ENCODE assay signal across 15 cellular contexts in the genomic region with DNA sequence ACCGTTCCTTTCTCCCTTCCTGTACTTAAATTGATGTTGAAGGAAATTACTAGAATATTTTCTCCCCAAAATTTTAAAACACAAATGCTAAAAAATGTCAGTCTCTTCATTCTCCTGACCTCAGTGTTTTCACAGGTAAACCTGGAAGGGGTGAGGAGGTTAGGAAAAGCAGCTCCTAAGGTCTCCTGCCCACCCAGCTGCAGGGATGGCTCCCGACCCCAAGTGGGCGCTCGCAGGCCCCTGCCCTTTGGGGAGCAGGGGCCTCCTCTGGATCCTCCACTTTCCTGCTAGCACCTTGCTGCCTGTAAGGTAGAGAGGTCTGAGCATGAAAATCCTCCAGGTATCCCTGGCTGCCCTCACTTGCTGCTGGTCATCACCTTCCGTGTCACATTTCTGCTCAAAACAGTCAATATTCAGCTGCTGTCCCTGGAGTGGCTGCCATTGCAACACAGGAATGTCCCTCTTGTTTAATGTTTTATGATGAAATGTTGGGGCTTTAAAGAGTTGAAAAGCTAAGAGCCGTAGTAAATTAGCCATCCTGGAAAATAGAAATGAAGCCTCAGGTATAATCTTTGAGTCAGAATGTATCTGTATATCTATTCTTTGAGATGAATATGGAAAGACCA. TPM values are rescaled to one million over a fixed set of nuclear protein-coding genes. Genes with fewer than 3 reads are reported as not detected.
DNase-seq lines count a peak whose midpoint lies in the region; ATAC-seq and TF ChIP-seq lines count a peak whose summit lies in the region.
"Had no signal": no experiment of that assay in that cellular context is flagged by ENCODE, and none has a peak within 500 bp of the region (broad histone marks: within the 10 kb centered on the region; RNA-seq: fewer than 3 reads in every experiment).

No MANE protein-coding gene starts in this region.

- peak overlapping the region; percentile 98 for H3K27ac ChIP-seq in left ventricle myocardium inferior (replicated peaks)
- H3K27ac ChIP-seq in gastroesophageal sphincter, result peak overlapping the region; percentile 73 to 99 (median 98)
- peak overlapping the region; percentile 96 for H3K27ac ChIP-seq in psoas muscle
- H3K27ac ChIP-seq: brain microvascular endothelial cell, neutrophil had no signal

- DNase-seq in left ventricle myocardium inferior (no peak), left ventricle myocardium superior (no peak), psoas muscle (no peak), NK-92 (lab: John Stamatoyannopoulos, UW; ENCODE audit: unreplicated experiment) (no peak), occipital lobe (lab: John Stamatoyannopoulos, UW) (no peak), NCI-H187 treated with DMSO at 0.1 percent for 48 hours (lab: John Stamatoyannopoulos, UW) (no peak)
- DNase-seq: activated CD4-positive, alpha-beta memory T cell treated with anti-CD3 and anti-CD28 coated beads, Interleukin-2, amount 10 ng/mL, durations not matched to agents 7 days and 5 days; brain microvascular endothelial cell; Caco-2; KBM-7 had no signal

- H3K4me3 ChIP-seq in left ventricle myocardium inferior, result no peak overlapping the region
- no peak overlapping the region for H3K4me3 ChIP-seq in gastroesophageal sphincter
- no peak overlapping the region for H3K4me3 ChIP-seq in psoas muscle
- H3K4me3 ChIP-seq: skin epidermis had no signal

- 50 to 64% methylated on average over 1 to 3 of the region's 6 CpGs for WGBS in gastroesophageal sphincter (ENCODE audit: low coverage in 1 of 2), 2 donors
- WGBS in psoas muscle, 3 donors, result 84 to 93% (median 87%) methylated on average over 6 of the region's 6 CpGs

- ATAC-seq in left ventricle myocardium superior, result no peak
- no peak for ATAC-seq in gastroesophageal sphincter
- no peak for ATAC-seq in psoas muscle
- no peak for ATAC-seq in GM21515 (IDR thresholded peaks at IDR 0.05; ENCODE audit: unreplicated experiment)

- H3K36me3 ChIP-seq in left ventricle myocardium inferior, result peaks cover 25% of the 10 kb centered on the region
- peaks cover 0 to 24% of the 10 kb centered on the region in 2 donors for H3K36me3 ChIP-seq in gastroesophageal sphincter
- H3K36me3 ChIP-seq in psoas muscle (ENCODE audit: insufficient read depth in 1 of 2, low read depth in 1 of 2), result peaks cover 2 to 24% of the 10 kb centered on the region in 2 donors
- H3K36me3 ChIP-seq: neutrophil had no signal

- H3K4me1 ChIP-seq in left ventricle myocardium inferior (peaks cover 74% of the 10 kb centered on the region), gastroesophageal sphincter (peaks cover 15 to 77% (median 56%) of the 10 kb centered on the region in 3 donors), psoas muscle (peaks cover 41% of the 10 kb centered on the region)

- intact Hi-C loops in left ventricle myocardium inferior (cut with micrococcal nuclease), result no loop called here
- intact Hi-C loops in left ventricle myocardium superior (cut with micrococcal nuclease), result loop anchor here (2.0 kb wide), 1 partner anchor 63 kb away; no protein-coding TSS in a partner anchor
- intact Hi-C loops in psoas muscle (cut with DNase I), result loop anchor here in 1 of 2 donors (2.0 kb wide), 1 partner anchor 63 kb away; no protein-coding TSS in a partner anchor

- H3K9me3 ChIP-seq in left ventricle myocardium inferior (replicated peaks) (no peaks in the 10 kb centered on the region), gastroesophageal sphincter (no peaks in the 10 kb centered on the region), psoas muscle (no peaks in the 10 kb centered on the region)
- H3K9me3 ChIP-seq: Caco-2, neutrophil had no signal

- H3K27me3 ChIP-seq in left ventricle myocardium inferior (ENCODE audit: low read depth) (no peaks in the 10 kb centered on the region), gastroesophageal sphincter (no peaks in the 10 kb centered on the region), psoas muscle (ENCODE audit: insufficient read depth in 3 of 3, low read length in 2 of 3) (no peaks in the 10 kb centered on the region)
- H3K27me3 ChIP-seq: brain microvascular endothelial cell, neutrophil had no signal

- TF ChIP-seq POLR2A in gastroesophageal sphincter (IDR thresholded peaks at IDR 0.05), result no peak

- TF ChIP-seq EP300 in gastroesophageal sphincter (IDR thresholded peaks at IDR 0.05), result no peak

- no peak for TF ChIP-seq CTCF in left ventricle myocardium inferior (IDR thresholded peaks at IDR 0.05; ENCODE audit: borderline replicate concordance)
- no peak for TF ChIP-seq CTCF in gastroesophageal sphincter (IDR thresholded peaks at IDR 0.05)
- TF ChIP-seq CTCF in psoas muscle (IDR thresholded peaks at IDR 0.05), result no peak

RNA-seq across cellular contexts. Expression of a gene that starts 10.9 kb away (rescaled TPM):
- 786 TPM for total RNA-seq in left ventricle myocardium inferior
- 873 TPM for total RNA-seq in left ventricle myocardium superior
- 100 to 1,000 TPM; 553 to 749 (median 626) TPM for total RNA-seq in gastroesophageal sphincter
- total RNA-seq in psoas muscle, result 1,000 to 10,000 TPM; 1,150 to 1,595 (median 1,339) TPM
- 1,000 to 10,000 TPM in 2 of 3 donors, 100 to 1,000 TPM in 1; 743 to 1,128 (median 1,033) TPM for polyA plus RNA-seq in psoas muscle
- 440 TPM for total RNA-seq in occipital lobe

RNA-seq across cellular contexts. Expression of a gene that starts 12.6 kb away (rescaled TPM):
- total RNA-seq in left ventricle myocardium inferior, result 154 TPM
- 217 TPM for total RNA-seq in left ventricle myocardium superior
- total RNA-seq in gastroesophageal sphincter, result 100 to 1,000 TPM; 101 to 281 (median 134) TPM
- 10 to 100 TPM; 29.6 to 80.7 (median 41.6) TPM for total RNA-seq in psoas muscle
- polyA plus RNA-seq in psoas muscle, result 10 to 100 TPM; 29.1 to 39.7 (median 39.1) TPM
- 5.5 TPM for total RNA-seq in occipital lobe

RNA-seq across cellular contexts. Expression of a gene that starts 19.3 kb away (rescaled TPM):
- 0.36 TPM for total RNA-seq in left ventricle myocardium inferior
- 0.67 TPM for total RNA-seq in left ventricle myocardium superior
- total RNA-seq in gastroesophageal sphincter, result 1 to 10 TPM in 1 of 4 donors, not detected in 3; 1.4 TPM
- under 1 TPM in 3 of 4 donors, not detected in 1; 0.34 to 0.54 (median 0.36) TPM for total RNA-seq in psoas muscle
- polyA plus RNA-seq in psoas muscle, result under 1 TPM in 2 of 3 donors, not detected in 1; 0.09 to 0.61 TPM
- total RNA-seq in occipital lobe, result not detected
- total RNA-seq: activated CD4-positive, alpha-beta memory T cell treated with anti-CD3 and anti-CD28 coated beads, Interleukin-2, amount 10 ng/mL, durations not matched to agents 7 days and 5 days; Caco-2; SK-MEL-5 had no signal

RNA-seq across cellular contexts. Expression of a gene that starts 21.3 kb away (rescaled TPM):
- 20.2 TPM for total RNA-seq in left ventricle myocardium inferior
- total RNA-seq in left ventricle myocardium superior, result 20.0 TPM
- 10 to 100 TPM; 21.3 to 34.0 (median 25.6) TPM for total RNA-seq in gastroesophageal sphincter
- 10 to 100 TPM; 10.9 to 23.3 (median 18.0) TPM for total RNA-seq in psoas muscle
- 10 to 100 TPM; 16.0 to 23.6 (median 20.8) TPM for polyA plus RNA-seq in psoas muscle
- 33.1 TPM for total RNA-seq in occipital lobe

RNA-seq across cellular contexts. Expression of a gene that starts 29.3 kb away (rescaled TPM):
- 2.1 TPM for total RNA-seq in left ventricle myocardium inferior
- total RNA-seq in left ventricle myocardium superior, result 3.1 TPM
- 10 to 100 TPM in 1 of 4 donors, 1 to 10 TPM in 3; 4.2 to 13.4 (median 5.7) TPM for total RNA-seq in gastroesophageal sphincter
- 1 to 10 TPM; 2.1 to 5.0 (median 3.0) TPM for total RNA-seq in psoas muscle
- polyA plus RNA-seq in psoas muscle, result 1 to 10 TPM; 2.8 to 5.2 (median 4.0) TPM
- 7.8 TPM for total RNA-seq in occipital lobe
